ENCODE assay signal across 8 cellular contexts in the genomic region with DNA sequence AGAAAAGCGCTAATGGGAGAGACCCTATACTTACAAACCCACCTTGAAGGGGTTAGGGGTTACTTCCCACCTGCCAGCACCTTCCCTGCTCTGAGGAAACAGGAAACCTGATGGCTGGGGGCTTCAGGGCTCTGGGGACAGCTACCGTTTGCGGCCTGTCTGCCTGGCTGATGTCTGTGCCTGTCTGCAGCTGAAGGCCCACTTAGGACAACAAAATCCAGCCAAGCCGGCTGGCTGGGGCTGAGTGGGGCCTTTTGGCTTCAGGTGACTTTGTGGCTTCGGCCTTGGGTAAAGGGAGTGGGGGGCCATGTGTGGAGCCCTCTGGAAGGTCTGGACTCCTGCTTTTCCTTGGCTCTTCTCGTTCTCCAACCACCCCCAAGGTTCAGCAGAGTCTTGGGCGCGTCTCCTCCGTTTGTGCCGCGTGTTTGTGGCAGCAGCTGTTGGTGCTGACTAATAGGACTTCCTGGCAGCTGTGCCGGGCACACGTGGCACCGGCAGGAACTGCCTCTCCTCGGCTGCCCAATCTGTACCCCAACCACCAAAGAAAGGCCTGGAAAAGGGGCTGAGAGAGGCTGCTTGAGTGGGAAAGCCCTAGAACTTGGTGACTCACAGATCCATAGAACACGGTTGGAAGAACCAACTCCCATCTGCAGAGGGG.
DNase-seq lines count a peak whose midpoint lies in the region; ATAC-seq and TF ChIP-seq lines count a peak whose summit lies in the region.

No MANE protein-coding gene starts in this region.

- H3K4me3 ChIP-seq in Peyer's patch: no peak overlapping the region

- peak overlapping the region; percentile 92 for H3K27ac Mint-ChIP-seq in activated naive CD4-positive, alpha-beta T cell treated with anti-CD3 and anti-CD28 coated beads for 36 hours

- ATAC-seq in GM18502 (IDR thresholded peaks at IDR 0.05; ENCODE audit: poor library complexity, unreplicated experiment) (peak; percentile 53), omental fat pad (ENCODE audit: low FRiP score) (no peak)

- POLR2A ChIA-PET in HEK293T (lab: Yijun Ruan, JAX): no interaction called here

- intact Hi-C loops in activated naive CD4-positive, alpha-beta T cell treated with anti-CD3 and anti-CD28 coated beads for 36 hours (cut with micrococcal nuclease): loop anchor here (5.0 kb wide), 1 partner anchor 94 kb away; no protein-coding TSS in a partner anchor

- H3K9me3 Mint-ChIP-seq in activated naive CD4-positive, alpha-beta T cell treated with anti-CD3 and anti-CD28 coated beads for 36 hours: no peaks in the 10 kb centered on the region

- no peaks in the 10 kb centered on the region for H3K27me3 ChIP-seq in Peyer's patch

- H3K4me1 Mint-ChIP-seq in activated naive CD4-positive, alpha-beta T cell treated with anti-CD3 and anti-CD28 coated beads for 36 hours (ENCODE audit: low read depth): peaks cover 81% of the 10 kb centered on the region

- peak overlapping the region in 1 of 4 donors; percentile 44 for H3K27ac ChIP-seq in Peyer's patch

- H3K4me3 Mint-ChIP-seq in activated naive CD4-positive, alpha-beta T cell treated with anti-CD3 and anti-CD28 coated beads for 36 hours: peak overlapping the region; percentile 36

- CTCF ChIA-PET in activated naive CD4-positive, alpha-beta T cell treated with anti-CD3 and anti-CD28 coated beads for 36 hours (lab: Charles Lee): no interaction called here
- CTCF ChIA-PET in HEK293T (lab: Yijun Ruan, JAX): interaction anchor here (0.6 kb wide), 1 partner anchor 68 kb away, joined by 3 read pairs; no protein-coding TSS in a partner anchor

- no peaks in the 10 kb centered on the region for H3K9me3 ChIP-seq in Peyer's patch

- H3K36me3 ChIP-seq in Peyer's patch: no peaks in the 10 kb centered on the region

- H3K4me1 ChIP-seq in Peyer's patch: peaks cover 0 to 24% (median 10%) of the 10 kb centered on the region in 4 donors

- H3K27me3 Mint-ChIP-seq in activated naive CD4-positive, alpha-beta T cell treated with anti-CD3 and anti-CD28 coated beads for 36 hours (ENCODE audit: low read depth): no peaks in the 10 kb centered on the region

- DNase-seq in Peyer's patch (peak in 2 of 3 donors; percentile 57 to 67), islet precursor cell (peak; percentile 70), SIG-M5 (lab: John Stamatoyannopoulos, UW) (no peak), omental fat pad (ENCODE audit: low spot score) (no peak), HEK293T (ENCODE audit: extremely low spot score) (no peak)
- peak; percentile 85 for DNase-seq in activated naive CD4-positive, alpha-beta T cell treated with anti-CD3 and anti-CD28 coated beads for 36 hours
- peak; percentile 38 to 46 for DNase-seq in stimulated activated CD8-positive, alpha-beta memory T cell treated with anti-CD3 and anti-CD28 coated beads, Interleukin-15, amount 100 ng/mL, for 4 hours (ENCODE audit: low read depth in 2 of 2)

- TF ChIP-seq POLR2A in Peyer's patch (IDR thresholded peaks at IDR 0.05): no peak

- TF ChIP-seq CTCF in Peyer's patch (IDR thresholded peaks at IDR 0.05) (no peak), omental fat pad (IDR thresholded peaks at IDR 0.05) (no peak)

- H3K36me3 Mint-ChIP-seq in activated naive CD4-positive, alpha-beta T cell treated with anti-CD3 and anti-CD28 coated beads for 36 hours (ENCODE audit: low read depth): no peaks in the 10 kb centered on the region

TF ChIP-seq in HEK293T, 16 proteins besides CTCF, POLR2A, EP300 and RAD21:
- TF ChIP-seq NFRKB (IDR thresholded peaks at IDR 0.05) (no peak), L3MBTL2 (conservative IDR thresholded peaks at IDR 0.05) (no peak), ELF4 (IDR thresholded peaks at IDR 0.05) (no peak), SP1 (IDR thresholded peaks at IDR 0.05) (no peak), LEF1 (IDR thresholded peaks at IDR 0.05; ENCODE audit: borderline replicate concordance) (no peak), ZNF384 (IDR thresholded peaks at IDR 0.05) (no peak), FOXA1 (IDR thresholded peaks at IDR 0.05) (no peak), HDGF (IDR thresholded peaks at IDR 0.05; ENCODE audit: borderline replicate concordance) (no peak)
- TF ChIP-seq, protein P1, sequence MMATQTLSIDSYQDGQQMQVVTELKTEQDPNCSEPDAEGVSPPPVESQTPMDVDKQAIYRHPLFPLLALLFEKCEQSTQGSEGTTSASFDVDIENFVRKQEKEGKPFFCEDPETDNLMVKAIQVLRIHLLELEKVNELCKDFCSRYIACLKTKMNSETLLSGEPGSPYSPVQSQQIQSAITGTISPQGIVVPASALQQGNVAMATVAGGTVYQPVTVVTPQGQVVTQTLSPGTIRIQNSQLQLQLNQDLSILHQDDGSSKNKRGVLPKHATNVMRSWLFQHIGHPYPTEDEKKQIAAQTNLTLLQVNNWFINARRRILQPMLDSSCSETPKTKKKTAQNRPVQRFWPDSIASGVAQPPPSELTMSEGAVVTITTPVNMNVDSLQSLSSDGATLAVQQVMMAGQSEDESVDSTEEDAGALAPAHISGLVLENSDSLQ (IDR thresholded peaks at IDR 0.05): no peak

Comparison
In these comparisons a context has a peak if more than half of its experiments do, and no peak if none do; other contexts are left out.
1. DNase-seq: peak in Peyer's patch (2 of 3), activated naive CD4-positive, alpha-beta T cell treated with anti-CD3 and anti-CD28 coated beads for 36 hours (single experiment), islet precursor cell (single experiment) and stimulated activated CD8-positive, alpha-beta memory T cell treated with anti-CD3 and anti-CD28 coated beads, Interleukin-15, amount 100 ng/mL, for 4 hours (2 of 2); none in SIG-M5 (single experiment), omental fat pad (single experiment) and HEK293T (single experiment).